In genomic region chr9:112487799-112488345, GRCh38 we compare ENCODE assay signal across 8 cellular contexts. TPM values are rescaled to one million over a fixed set of nuclear protein-coding genes. Genes with fewer than 3 reads are reported as not detected.
DNase-seq lines count a peak whose midpoint lies in the region; ATAC-seq lines count a peak whose summit lies in the region.

No MANE protein-coding gene starts in this region.

- peak overlapping the region; percentile 88 for H3K9ac ChIP-seq in ES-I3 (ENCODE audit: low read depth, low read length)

- intact Hi-C loops in dendritic cell treated with granulocyte-macrophage colony-stimulating factor and Interleukin-4, amounts not matched to agents 40 ng/mL and 50 ng/mL, for 4 days (cut with micrococcal nuclease), result loop anchor here (10.0 kb wide), 1 partner anchor 227 kb away; the partner anchor contains the start of gene INIP
- intact Hi-C loops in naive thymus-derived CD4-positive, alpha-beta T cell (cut with micrococcal nuclease), result loop anchor here (1.0 to 10.0 kb wide), 11 partner anchors 45 to 1003 kb away; partner anchors contain the start of genes ECPAS (in 2 of the 2), PTBP3 (in 2 of the 2), UGCG (in 2 of the 2) and DNAJC25 (in 1 of the 2)

- H3K4me3 ChIP-seq in naive thymus-derived CD4-positive, alpha-beta T cell (ENCODE audit: low read length), result peak overlapping the region; percentile 69

- no peaks in the 10 kb centered on the region for H3K9me3 ChIP-seq in ES-I3 (ENCODE audit: control insufficient read depth, insufficient read depth, low read length)
- H3K9me3 ChIP-seq in naive thymus-derived CD4-positive, alpha-beta T cell (ENCODE audit: control insufficient read depth in 2 of 3, low read length in 3 of 3), result no peaks in the 10 kb centered on the region

- H3K27me3 ChIP-seq in naive thymus-derived CD4-positive, alpha-beta T cell (ENCODE audit: control insufficient read depth in 2 of 2, insufficient read depth in 2 of 2, low read length in 2 of 2), result no peaks in the 10 kb centered on the region

- peak overlapping the region; percentile 72 for H3K27ac ChIP-seq in naive thymus-derived CD4-positive, alpha-beta T cell (ENCODE audit: low read depth, low read length)

- peak overlapping the region; percentile 56 for H3K27ac Mint-ChIP-seq in dendritic cell treated with granulocyte-macrophage colony-stimulating factor and Interleukin-4, amounts not matched to agents 40 ng/mL and 50 ng/mL, for 4 days
- peak overlapping the region; percentile 86 to 97 (median 94) for H3K27ac Mint-ChIP-seq in naive thymus-derived CD4-positive, alpha-beta T cell

- CTCF ChIA-PET in naive thymus-derived CD4-positive, alpha-beta T cell (lab: Charles Lee), result interaction anchor here (0.6 to 0.7 kb wide), 2 partner anchors 50 to 626 kb away, joined by 3 read pairs; no protein-coding TSS in a partner anchor

- H3K4me1 Mint-ChIP-seq in dendritic cell treated with granulocyte-macrophage colony-stimulating factor and Interleukin-4, amounts not matched to agents 40 ng/mL and 50 ng/mL, for 4 days (ENCODE audit: low read depth), result peaks cover 14% of the 10 kb centered on the region
- H3K4me1 Mint-ChIP-seq in naive thymus-derived CD4-positive, alpha-beta T cell, result peaks cover 19 to 65% (median 54%) of the 10 kb centered on the region in 7 donors

- POLR2A ChIA-PET in naive thymus-derived CD4-positive, alpha-beta T cell (lab: Charles Lee), result interaction anchor here (0.7 to 1.7 kb wide), 3 partner anchors 45 to 592 kb away, joined by 3 to 11 read pairs (median 4); partner anchors contain the start of gene HSDL2

- peaks cover 12% of the 10 kb centered on the region for H3K27me3 Mint-ChIP-seq in dendritic cell treated with granulocyte-macrophage colony-stimulating factor and Interleukin-4, amounts not matched to agents 40 ng/mL and 50 ng/mL, for 4 days
- peaks cover 0 to 6% (median 0%) of the 10 kb centered on the region in 5 donors for H3K27me3 Mint-ChIP-seq in naive thymus-derived CD4-positive, alpha-beta T cell

- H3K9me3 Mint-ChIP-seq in dendritic cell treated with granulocyte-macrophage colony-stimulating factor and Interleukin-4, amounts not matched to agents 40 ng/mL and 50 ng/mL, for 4 days, result peaks cover under 1% of the 10 kb centered on the region
- H3K9me3 Mint-ChIP-seq in naive thymus-derived CD4-positive, alpha-beta T cell, result peaks cover 0 to 3% (median 0%) of the 10 kb centered on the region in 11 donors

- H3K4me1 ChIP-seq in ES-I3 (ENCODE audit: insufficient read depth, low read length), result peaks cover 10% of the 10 kb centered on the region; the same call in 1 of the 2 replicates
- peaks cover 4 to 6% of the 10 kb centered on the region in 2 donors for H3K4me1 ChIP-seq in naive thymus-derived CD4-positive, alpha-beta T cell (ENCODE audit: control insufficient read depth in 2 of 2, insufficient read depth in 2 of 2, low read length in 2 of 2)

- peak overlapping the region; percentile 90 for H3K4me3 Mint-ChIP-seq in dendritic cell treated with granulocyte-macrophage colony-stimulating factor and Interleukin-4, amounts not matched to agents 40 ng/mL and 50 ng/mL, for 4 days
- peak overlapping the region; percentile 87 to 99 (median 96) for H3K4me3 Mint-ChIP-seq in naive thymus-derived CD4-positive, alpha-beta T cell

- H3K36me3 ChIP-seq in ES-I3 (ENCODE audit: insufficient read depth, low read length), result no peaks in the 10 kb centered on the region; the same call in 1 of the 2 replicates
- H3K36me3 ChIP-seq in naive thymus-derived CD4-positive, alpha-beta T cell (ENCODE audit: control insufficient read depth in 2 of 3, insufficient read depth in 3 of 3, low read length in 3 of 3), result no peaks in the 10 kb centered on the region

- ATAC-seq in naive thymus-derived CD4-positive, alpha-beta T cell, result no peak
- ATAC-seq in HG02970 (IDR thresholded peaks at IDR 0.05; ENCODE audit: low FRiP score, unreplicated experiment) (no peak), GM18861 (IDR thresholded peaks at IDR 0.05; ENCODE audit: unreplicated experiment) (no peak), GM19328 (IDR thresholded peaks at IDR 0.05; ENCODE audit: unreplicated experiment) (no peak)

- no peaks in the 10 kb centered on the region for H3K36me3 Mint-ChIP-seq in dendritic cell treated with granulocyte-macrophage colony-stimulating factor and Interleukin-4, amounts not matched to agents 40 ng/mL and 50 ng/mL, for 4 days (ENCODE audit: low read depth)
- H3K36me3 Mint-ChIP-seq in naive thymus-derived CD4-positive, alpha-beta T cell, result peaks cover 0 to 10% (median 4%) of the 10 kb centered on the region in 5 donors

- peak; percentile 9 for DNase-seq in NCI-H748 treated with DMSO at 0.1 percent for 48 hours (lab: John Stamatoyannopoulos, UW)
- no peak for DNase-seq in naive thymus-derived CD4-positive, alpha-beta T cell
- DNase-seq in NK-92 (lab: John Stamatoyannopoulos, UW; ENCODE audit: unreplicated experiment), result no peak

RNA-seq across cellular contexts. Expression of gene KIAA1958, which starts 1.2 kb away (rescaled TPM):
- 1 to 10 TPM; 6.2 to 8.3 (median 7.0) TPM for total RNA-seq in naive thymus-derived CD4-positive, alpha-beta T cell
- 1 to 10 TPM; 3.2 to 5.4 TPM for polyA plus RNA-seq in naive thymus-derived CD4-positive, alpha-beta T cell
